18 cellular contexts compared by ENCODE assay signal in the genomic region with DNA sequence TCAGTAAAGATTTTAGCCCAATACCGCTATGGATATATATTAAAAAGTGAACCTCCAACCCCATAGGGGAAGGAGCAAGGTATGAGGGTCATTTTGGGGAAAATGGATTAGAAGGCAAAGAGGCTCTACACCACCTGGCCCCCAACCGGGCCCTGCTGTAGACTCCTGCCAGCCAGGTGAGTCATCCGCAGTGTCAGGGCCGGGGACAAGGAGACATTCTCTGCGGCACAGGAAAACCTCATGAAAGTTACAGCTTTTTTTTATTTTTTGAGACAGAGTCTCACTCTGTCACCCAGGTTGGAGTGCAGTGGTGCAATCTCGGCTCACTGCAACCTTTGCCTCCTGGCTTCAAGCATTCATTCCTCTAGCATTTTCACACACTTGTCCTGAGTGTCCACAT. TPM values are rescaled to one million over a fixed set of nuclear protein-coding genes. Genes with fewer than 3 reads are reported as not detected.
DNase-seq lines count a peak whose midpoint lies in the region; ATAC-seq and TF ChIP-seq lines count a peak whose summit lies in the region.
"Had no signal": no experiment of that assay in that cellular context is flagged by ENCODE, and none has a peak within 500 bp of the region (broad histone marks: within the 10 kb centered on the region; RNA-seq: fewer than 3 reads in every experiment).

No MANE protein-coding gene starts in this region.

- H3K79me2 ChIP-seq in neural progenitor cell (ENCODE audit: low read depth) = no peaks in the 10 kb centered on the region

- POLR2A ChIA-PET in naive thymus-derived CD8-positive, alpha-beta T cell (lab: Charles Lee) = no interaction called here

- H3K4me3 ChIP-seq in neural progenitor cell = no peak overlapping the region
- no peak overlapping the region for H3K4me3 ChIP-seq in tibial nerve
- H3K4me3 ChIP-seq: A549 had no signal

- TF ChIP-seq CTCF in neural progenitor cell (IDR thresholded peaks at IDR 0.05) (no peak), tibial nerve (IDR thresholded peaks at IDR 0.05) (no peak)

- H3K4me3 Mint-ChIP-seq in stimulated activated naive CD8-positive, alpha-beta T cell treated with anti-CD3 and anti-CD28 coated beads, Interleukin-15, Interleukin-2, amounts not matched to agents 100 ng/mL and 50 ng/mL, for 24 hours = no peak overlapping the region
- H3K4me3 Mint-ChIP-seq in T-helper 17 cell (no peak overlapping the region), neural progenitor cell (no peak overlapping the region)
- no peak overlapping the region for H3K4me3 Mint-ChIP-seq in naive thymus-derived CD8-positive, alpha-beta T cell
- H3K4me3 Mint-ChIP-seq in T-helper 2 cell treated with Interferon-gamma antibody and Interleukin-4, amounts not matched to agents 5 μg/mL and 100 μg/mL, for 36 hours = no peak overlapping the region
- H3K4me3 Mint-ChIP-seq: CD8-positive, alpha-beta memory T cell; HFFc6 had no signal

- DNase-seq in stimulated activated naive CD8-positive, alpha-beta T cell treated with anti-CD3 and anti-CD28 coated beads, Interleukin-15, Interleukin-2, amounts not matched to agents 100 U/mL and 50 U/mL, for 24 hours = no peak
- no peak for DNase-seq in T-helper 17 cell
- peak in 1 of 10 donors; percentile 17 for DNase-seq in naive thymus-derived CD8-positive, alpha-beta T cell
- no peak for DNase-seq in T-helper 2 cell treated with Interferon-gamma antibody and Interleukin-4, amounts not matched to agents 5 μg/mL and 100 μg/mL, for 36 hours (ENCODE audit: low spot score)
- DNase-seq in neural progenitor cell (ENCODE audit: low spot score) = no peak
- DNase-seq in tibial nerve (ENCODE audit: low spot score in 2 of 2) = no peak
- DNase-seq: BE2C; Caco-2; CD8-positive, alpha-beta memory T cell; DMS53; HCEC 1CT; HFFc6 had no signal

- H4K20me1 ChIP-seq in neural progenitor cell (ENCODE audit: low read depth) = no peaks in the 10 kb centered on the region

- H3K36me3 ChIP-seq in neural progenitor cell (no peaks in the 10 kb centered on the region), tibial nerve (no peaks in the 10 kb centered on the region)
- H3K36me3 ChIP-seq: BE2C had no signal

- peaks cover 4% of the 10 kb centered on the region for H3K27me3 Mint-ChIP-seq in stimulated activated naive CD8-positive, alpha-beta T cell treated with anti-CD3 and anti-CD28 coated beads, Interleukin-15, Interleukin-2, amounts not matched to agents 100 ng/mL and 50 ng/mL, for 24 hours
- H3K27me3 Mint-ChIP-seq in T-helper 17 cell (no peaks in the 10 kb centered on the region), neural progenitor cell (ENCODE audit: insufficient read depth, low read depth) (peaks cover 6% of the 10 kb centered on the region)
- H3K27me3 Mint-ChIP-seq in naive thymus-derived CD8-positive, alpha-beta T cell = peaks cover 0 to 4% (median 0%) of the 10 kb centered on the region in 5 donors
- H3K27me3 Mint-ChIP-seq in T-helper 2 cell treated with Interferon-gamma antibody and Interleukin-4, amounts not matched to agents 5 μg/mL and 100 μg/mL, for 36 hours (ENCODE audit: low read depth) = no peaks in the 10 kb centered on the region
- H3K27me3 Mint-ChIP-seq: CD8-positive, alpha-beta memory T cell had no signal

- H3K9ac ChIP-seq in neural progenitor cell = no peak overlapping the region

- H3K4me1 Mint-ChIP-seq in stimulated activated naive CD8-positive, alpha-beta T cell treated with anti-CD3 and anti-CD28 coated beads, Interleukin-15, Interleukin-2, amounts not matched to agents 100 ng/mL and 50 ng/mL, for 24 hours (ENCODE audit: low read depth) = no peaks in the 10 kb centered on the region
- H3K4me1 Mint-ChIP-seq in T-helper 17 cell (no peaks in the 10 kb centered on the region), neural progenitor cell (peaks cover 12% of the 10 kb centered on the region)
- H3K4me1 Mint-ChIP-seq in naive thymus-derived CD8-positive, alpha-beta T cell = peaks cover 0 to 10% (median 0%) of the 10 kb centered on the region in 4 donors
- H3K4me1 Mint-ChIP-seq in T-helper 2 cell treated with Interferon-gamma antibody and Interleukin-4, amounts not matched to agents 5 μg/mL and 100 μg/mL, for 36 hours (ENCODE audit: low read depth) = no peaks in the 10 kb centered on the region

- no peak for TF ChIP-seq POLR2A in tibial nerve (IDR thresholded peaks at IDR 0.05)

- no peaks in the 10 kb centered on the region for H3K36me3 Mint-ChIP-seq in stimulated activated naive CD8-positive, alpha-beta T cell treated with anti-CD3 and anti-CD28 coated beads, Interleukin-15, Interleukin-2, amounts not matched to agents 100 ng/mL and 50 ng/mL, for 24 hours (ENCODE audit: low read depth)
- H3K36me3 Mint-ChIP-seq in T-helper 17 cell (ENCODE audit: low read depth) (no peaks in the 10 kb centered on the region), neural progenitor cell (no peaks in the 10 kb centered on the region)
- no peaks in the 10 kb centered on the region for H3K36me3 Mint-ChIP-seq in naive thymus-derived CD8-positive, alpha-beta T cell
- no peaks in the 10 kb centered on the region for H3K36me3 Mint-ChIP-seq in T-helper 2 cell treated with Interferon-gamma antibody and Interleukin-4, amounts not matched to agents 5 μg/mL and 100 μg/mL, for 36 hours (ENCODE audit: low read depth)
- H3K36me3 Mint-ChIP-seq: CD8-positive, alpha-beta memory T cell had no signal

- ATAC-seq in stimulated activated naive CD8-positive, alpha-beta T cell treated with anti-CD3 and anti-CD28 coated beads, Interleukin-15, Interleukin-2, amounts not matched to agents 100 U/mL and 50 U/mL, for 24 hours = no peak
- ATAC-seq in T-helper 17 cell = peak; percentile 64
- ATAC-seq in naive thymus-derived CD8-positive, alpha-beta T cell = peak; percentile 66 to 83
- ATAC-seq: A549 had no signal

- H3K9me3 Mint-ChIP-seq in stimulated activated naive CD8-positive, alpha-beta T cell treated with anti-CD3 and anti-CD28 coated beads, Interleukin-15, Interleukin-2, amounts not matched to agents 100 ng/mL and 50 ng/mL, for 24 hours = peaks cover 4% of the 10 kb centered on the region
- H3K9me3 Mint-ChIP-seq in naive thymus-derived CD8-positive, alpha-beta T cell = no peaks in the 10 kb centered on the region
- H3K9me3 Mint-ChIP-seq in T-helper 2 cell treated with Interferon-gamma antibody and Interleukin-4, amounts not matched to agents 5 μg/mL and 100 μg/mL, for 36 hours = peaks cover 5% of the 10 kb centered on the region
- H3K9me3 Mint-ChIP-seq in neural progenitor cell = peaks cover 9% of the 10 kb centered on the region
- H3K9me3 Mint-ChIP-seq: CD8-positive, alpha-beta memory T cell had no signal

- H3K9me3 ChIP-seq in T-helper 17 cell (ENCODE audit: control insufficient read depth, low read length, poor library complexity, severe bottlenecking) = no peaks in the 10 kb centered on the region
- H3K9me3 ChIP-seq in neural progenitor cell (ENCODE audit: low read depth) = no peaks in the 10 kb centered on the region
- H3K9me3 ChIP-seq in tibial nerve = no peaks in the 10 kb centered on the region
- H3K9me3 ChIP-seq: A549, BE2C, Caco-2 had no signal

- H3K27ac ChIP-seq in neural progenitor cell (no peak overlapping the region), tibial nerve (no peak overlapping the region)
- H3K27ac ChIP-seq: A549, C4-2B had no signal

- H3K4me1 ChIP-seq in neural progenitor cell (no peaks in the 10 kb centered on the region), tibial nerve (no peaks in the 10 kb centered on the region)
- H3K4me1 ChIP-seq: A549, BE2C, Caco-2 had no signal

- peaks cover 8% of the 10 kb centered on the region for H3F3A ChIP-seq in neural progenitor cell (ENCODE audit: low read depth)

- H3K27ac Mint-ChIP-seq in stimulated activated naive CD8-positive, alpha-beta T cell treated with anti-CD3 and anti-CD28 coated beads, Interleukin-15, Interleukin-2, amounts not matched to agents 100 ng/mL and 50 ng/mL, for 24 hours = peak overlapping the region; percentile 7
- H3K27ac Mint-ChIP-seq in T-helper 17 cell = no peak overlapping the region
- no peak overlapping the region for H3K27ac Mint-ChIP-seq in naive thymus-derived CD8-positive, alpha-beta T cell
- no peak overlapping the region for H3K27ac Mint-ChIP-seq in T-helper 2 cell treated with Interferon-gamma antibody and Interleukin-4, amounts not matched to agents 5 μg/mL and 100 μg/mL, for 36 hours
- no peak overlapping the region for H3K27ac Mint-ChIP-seq in neural progenitor cell
- H3K27ac Mint-ChIP-seq: HFFc6 had no signal

- H2AFZ ChIP-seq in neural progenitor cell (replicated peaks) = no peak overlapping the region

- H3K4me2 ChIP-seq in neural progenitor cell = no peak overlapping the region
- H3K4me2 ChIP-seq: A549 had no signal

- H3K27me3 ChIP-seq in neural progenitor cell (no peaks in the 10 kb centered on the region), tibial nerve (peaks cover 0 to 28% of the 10 kb centered on the region in 2 donors)
- H3K27me3 ChIP-seq: BE2C had no signal

- no peak for TF ChIP-seq EP300 in tibial nerve (IDR thresholded peaks at IDR 0.05)

- 93 to 96% methylated on average over 6 of the region's 6 CpGs for WGBS in tibial nerve, 2 donors

RNA-seq across cellular contexts. Expression of gene ZFR2, which starts 32.0 kb away (rescaled TPM):
- 1 to 10 TPM; 1.2 to 1.3 TPM for total RNA-seq in T-helper 17 cell
- total RNA-seq in naive thymus-derived CD8-positive, alpha-beta T cell = under 1 TPM; 0.75 to 0.96 TPM
- 1 to 10 TPM; 1.4 to 5.6 (median 2.9) TPM for polyA plus RNA-seq in naive thymus-derived CD8-positive, alpha-beta T cell
- total RNA-seq in neural progenitor cell (ENCODE audit: low replicate concordance) = 8.9 and 20.4 TPM in 2 replicates
- not detected for total RNA-seq in tibial nerve
- total RNA-seq: Caco-2, H4, HFFc6, HT1080 had no signal
- polyA plus RNA-seq: AG04450 had no signal

RNA-seq across cellular contexts. Expression of gene ATCAY, which starts 43.6 kb away (rescaled TPM):
- total RNA-seq in T-helper 17 cell (under 1 TPM in 1 of 2 donors, not detected in 1; 0.60 TPM), neural progenitor cell (ENCODE audit: low replicate concordance) (15.8 and 23.9 TPM in 2 replicates), tibial nerve (not detected)
- total RNA-seq in naive thymus-derived CD8-positive, alpha-beta T cell = not detected
- polyA plus RNA-seq in naive thymus-derived CD8-positive, alpha-beta T cell = 1 to 10 TPM in 1 of 3 donors, not detected in 2; 1.5 TPM
- total RNA-seq: Caco-2; CD8-positive, alpha-beta memory T cell; H4; HFFc6; HT1080 had no signal
- polyA plus RNA-seq: CD8-positive, alpha-beta memory T cell had no signal

RNA-seq across cellular contexts. Expression of gene MATK, which starts 50.7 kb away (rescaled TPM):
- 10 to 100 TPM; 10.0 to 13.3 TPM for total RNA-seq in T-helper 17 cell
- 1 to 10 TPM; 1.7 to 2.9 TPM for total RNA-seq in naive thymus-derived CD8-positive, alpha-beta T cell
- polyA plus RNA-seq in naive thymus-derived CD8-positive, alpha-beta T cell = 10 to 100 TPM; 25.2 to 69.6 (median 25.9) TPM
- 2.4 and 2.8 TPM in 2 replicates for total RNA-seq in neural progenitor cell (ENCODE audit: low replicate concordance)
- 1 to 10 TPM in 3 of 4 donors, under 1 TPM in 1; 0.78 to 2.9 (median 2.1) TPM for total RNA-seq in tibial nerve
- total RNA-seq: HFFc6, HT1080 had no signal
- polyA plus RNA-seq: AG04450 had no signal

Comparison
In these comparisons a context has a peak if more than half of its experiments do, and no peak if none do; other contexts are left out.
1. RNA of gene ATCAY, which starts 43.6 kb away (total RNA-seq): 15.8 to 23.9 TPM in neural progenitor cell; 0.60 TPM in T-helper 17 cell, not detected in naive thymus-derived CD8-positive, alpha-beta T cell and not detected in tibial nerve; every median in the first group is over 10 times any median in the second.